ENCODE assay signal across 22 cellular contexts in genomic region chr5:40779561-40779960, GRCh38. TPM values are rescaled to one million over a fixed set of nuclear protein-coding genes. Genes with fewer than 3 reads are reported as not detected.
DNase-seq lines count a peak whose midpoint lies in the region; ATAC-seq and TF ChIP-seq lines count a peak whose summit lies in the region.
"Had no signal": no experiment of that assay in that cellular context is flagged by ENCODE, and none has a peak within 500 bp of the region (broad histone marks: within the 10 kb centered on the region; RNA-seq: fewer than 3 reads in every experiment).

No MANE protein-coding gene starts in this region.

- no peaks in the 10 kb centered on the region for H3F3A ChIP-seq in GM23338 (replicated peaks; ENCODE audit: low read depth)

- no peaks in the 10 kb centered on the region for H3K9me3 Mint-ChIP-seq in GM23338
- no peaks in the 10 kb centered on the region for H3K9me3 Mint-ChIP-seq in activated naive CD8-positive, alpha-beta T cell treated with anti-CD3 and anti-CD28 coated beads for 36 hours
- H3K9me3 Mint-ChIP-seq: CD14-positive monocyte; CD4-positive, alpha-beta T cell; CD8-positive, alpha-beta memory T cell had no signal

- H3K36me3 Mint-ChIP-seq in GM23338 (ENCODE audit: low read depth) (peaks cover 22% of the 10 kb centered on the region), T-helper 17 cell (ENCODE audit: low read depth) (peaks cover 10% of the 10 kb centered on the region)
- H3K36me3 Mint-ChIP-seq in activated naive CD8-positive, alpha-beta T cell treated with anti-CD3 and anti-CD28 coated beads for 36 hours = peaks cover 11% of the 10 kb centered on the region

- no peak for DNase-seq in GM23338 (ENCODE audit: low spot score)
- DNase-seq in T-helper 17 cell = no peak
- DNase-seq in pons (ENCODE audit: low spot score) = no peak
- DNase-seq in activated naive CD8-positive, alpha-beta T cell treated with anti-CD3 and anti-CD28 coated beads for 36 hours = no peak
- DNase-seq: 8988T; ACHN; AML-193; BE2C; CD4-positive, alpha-beta T cell; CD8-positive, alpha-beta memory T cell; DMS 273 treated with DMSO at 0.1 percent for 48 hours; DMS79; EL; GDM1 had no signal

- H3K27me3 Mint-ChIP-seq in GM23338 (ENCODE audit: insufficient read depth, low read depth, poor library complexity) = no peaks in the 10 kb centered on the region
- H3K27me3 Mint-ChIP-seq in T-helper 17 cell = no peaks in the 10 kb centered on the region
- H3K27me3 Mint-ChIP-seq in activated naive CD8-positive, alpha-beta T cell treated with anti-CD3 and anti-CD28 coated beads for 36 hours = no peaks in the 10 kb centered on the region
- H3K27me3 Mint-ChIP-seq: CD4-positive, alpha-beta T cell; CD8-positive, alpha-beta memory T cell had no signal

- H2AFZ ChIP-seq in GM23338 = no peak overlapping the region
- H2AFZ ChIP-seq: GM23248 had no signal

- H3K4me1 ChIP-seq in GM23338 (ENCODE audit: insufficient read depth) = no peaks in the 10 kb centered on the region
- peaks cover 60 to 70% of the 10 kb centered on the region in 2 experiments for H3K4me1 ChIP-seq in neutrophil (ENCODE audit: control insufficient read depth in 1 of 2, insufficient read depth in 1 of 2, low read depth in 1 of 2, low read length in 1 of 2)
- H3K4me1 ChIP-seq: BE2C, HAP-1 had no signal

- H3K27me3 ChIP-seq in GM23338 (ENCODE audit: insufficient read depth) = no peaks in the 10 kb centered on the region
- H3K27me3 ChIP-seq in neutrophil = no peaks in the 10 kb centered on the region
- H3K27me3 ChIP-seq: BE2C; BLaER1 treated with 17β-estradiol and CSF1 and Interleukin-3, amounts not matched to agents 10 nM and 100 nM had no signal

- peaks cover 71% of the 10 kb centered on the region for H3K79me2 ChIP-seq in GM23338 (replicated peaks; ENCODE audit: insufficient read depth)

- H3K4me3 Mint-ChIP-seq in GM23338 (no peak overlapping the region), T-helper 17 cell (no peak overlapping the region)
- H3K4me3 Mint-ChIP-seq in activated naive CD8-positive, alpha-beta T cell treated with anti-CD3 and anti-CD28 coated beads for 36 hours = no peak overlapping the region
- H3K4me3 Mint-ChIP-seq: CD14-positive monocyte; CD4-positive, alpha-beta T cell; CD8-positive, alpha-beta memory T cell had no signal

- H4K20me1 ChIP-seq in GM23338 (replicated peaks; ENCODE audit: insufficient read depth) = peaks cover 18% of the 10 kb centered on the region; the same call in 1 of the 2 replicates

- H3K27ac Mint-ChIP-seq in GM23338 = peak overlapping the region; percentile 11; the same call in 1 of the 2 replicates
- peak overlapping the region; percentile 24 for H3K27ac Mint-ChIP-seq in T-helper 17 cell
- H3K27ac Mint-ChIP-seq in activated naive CD8-positive, alpha-beta T cell treated with anti-CD3 and anti-CD28 coated beads for 36 hours = no peak overlapping the region
- H3K27ac Mint-ChIP-seq: CD14-positive monocyte; CD4-positive, alpha-beta T cell had no signal

- H3K27ac ChIP-seq in GM23338 (ENCODE audit: low read depth) (no peak overlapping the region), neutrophil (peak overlapping the region; percentile 70)
- H3K27ac ChIP-seq: A549; BLaER1 treated with 17β-estradiol and CSF1 and Interleukin-3, amounts not matched to agents 10 nM and 100 nM; GM23248 had no signal

- H3K9me3 ChIP-seq in T-helper 17 cell (ENCODE audit: control insufficient read depth, low read length, poor library complexity, severe bottlenecking) (no peaks in the 10 kb centered on the region), neutrophil (no peaks in the 10 kb centered on the region)
- H3K9me3 ChIP-seq: A549; BE2C; BLaER1 treated with 17β-estradiol and CSF1 and Interleukin-3, amounts not matched to agents 10 nM and 100 nM; HAP-1 had no signal

- ATAC-seq in GM23338 = no peak
- ATAC-seq in T-helper 17 cell = no peak
- no peak for ATAC-seq in HG02885 (IDR thresholded peaks at IDR 0.05; ENCODE audit: poor library complexity, unreplicated experiment)
- ATAC-seq: A549, GM12878 had no signal

- H3K4me1 Mint-ChIP-seq in GM23338 (no peaks in the 10 kb centered on the region; the same call in 1 of the 3 replicates), T-helper 17 cell (peaks cover 31% of the 10 kb centered on the region)
- H3K4me1 Mint-ChIP-seq in activated naive CD8-positive, alpha-beta T cell treated with anti-CD3 and anti-CD28 coated beads for 36 hours = peaks cover 38% of the 10 kb centered on the region

- no peaks in the 10 kb centered on the region for H3K9me2 ChIP-seq in GM23338 (ENCODE audit: insufficient read depth)

- no peak overlapping the region for H3K4me2 ChIP-seq in GM23338
- H3K4me2 ChIP-seq: A549; BLaER1 treated with 17β-estradiol and CSF1 and Interleukin-3, amounts not matched to agents 10 nM and 100 nM had no signal

- H3K36me3 ChIP-seq in GM23338 (ENCODE audit: insufficient read depth) = peaks cover 12% of the 10 kb centered on the region; the same call in 1 of the 2 replicates
- H3K36me3 ChIP-seq in neutrophil = peaks cover 34% of the 10 kb centered on the region

- H3K4me3 ChIP-seq in GM23338 (no peak overlapping the region), neutrophil (ENCODE audit: low read depth in 1 of 2, low read length in 1 of 2) (no peak overlapping the region)
- H3K4me3 ChIP-seq: A549; BLaER1 treated with 17β-estradiol and CSF1 and Interleukin-3, amounts not matched to agents 10 nM and 100 nM; GM12878; GM23248; HAP-1 had no signal

- no peak for TF ChIP-seq CTCF in GM23338 (conservative IDR thresholded peaks at IDR 0.05; ENCODE audit: low read depth in 2 of 2)
- TF ChIP-seq CTCF in neutrophil (IDR thresholded peaks at IDR 0.05) = no peak

TF ChIP-seq in GM23338, 12 proteins besides CTCF, POLR2A, EP300 and RAD21 (continues in another document):
- TF ChIP-seq, protein P1, sequence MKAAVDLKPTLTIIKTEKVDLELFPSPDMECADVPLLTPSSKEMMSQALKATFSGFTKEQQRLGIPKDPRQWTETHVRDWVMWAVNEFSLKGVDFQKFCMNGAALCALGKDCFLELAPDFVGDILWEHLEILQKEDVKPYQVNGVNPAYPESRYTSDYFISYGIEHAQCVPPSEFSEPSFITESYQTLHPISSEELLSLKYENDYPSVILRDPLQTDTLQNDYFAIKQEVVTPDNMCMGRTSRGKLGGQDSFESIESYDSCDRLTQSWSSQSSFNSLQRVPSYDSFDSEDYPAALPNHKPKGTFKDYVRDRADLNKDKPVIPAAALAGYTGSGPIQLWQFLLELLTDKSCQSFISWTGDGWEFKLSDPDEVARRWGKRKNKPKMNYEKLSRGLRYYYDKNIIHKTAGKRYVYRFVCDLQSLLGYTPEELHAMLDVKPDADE (IDR thresholded peaks at IDR 0.05) = no peak
- no peak for TF ChIP-seq STAT1 (IDR thresholded peaks at IDR 0.05; ENCODE audit: unreplicated experiment)
- TF ChIP-seq ZNF114 (CRISPR knock-in tag; IDR thresholded peaks at IDR 0.05) = no peak

RNA-seq across cellular contexts. Expression of gene PRKAA1, which starts 18.6 kb away (rescaled TPM):
- 35.0 and 35.9 TPM in 2 replicates for total RNA-seq in GM23338 (2014; rRNA removed; shearing (Covaris generic))
- polyA plus RNA-seq in GM23338 (2016; fragmentation: Nextera tagmentation; extraction: Ambion mirVana) = 7.8 and 10.3 TPM in 2 replicates
- total RNA-seq in T-helper 17 cell = 100 to 1,000 TPM; 118 to 123 TPM
- total RNA-seq in activated naive CD8-positive, alpha-beta T cell treated with anti-CD3 and anti-CD28 coated beads for 36 hours = 10 to 100 TPM; 55.6 to 59.3 TPM

RNA-seq across cellular contexts. Expression of gene TTC33, which starts 23.8 kb away (rescaled TPM):
- 11.5 and 12.9 TPM in 2 replicates for total RNA-seq in GM23338 (2014; rRNA removed; shearing (Covaris generic))
- polyA plus RNA-seq in GM23338 (2016; fragmentation: Nextera tagmentation; extraction: Ambion mirVana) = 4.0 and 4.1 TPM in 2 replicates
- 10 to 100 TPM in 1 of 2 donors, 1 to 10 TPM in 1; 7.3 to 11.9 TPM for total RNA-seq in T-helper 17 cell
- total RNA-seq in activated naive CD8-positive, alpha-beta T cell treated with anti-CD3 and anti-CD28 coated beads for 36 hours = 10 to 100 TPM; 16.8 to 18.1 TPM

RNA-seq across cellular contexts. Expression of gene RPL37, which starts 55.5 kb away (rescaled TPM):
- total RNA-seq in GM23338 (2014; rRNA removed; shearing (Covaris generic)) = 70.1 and 104 TPM in 2 replicates
- 3,283 and 3,957 TPM in 2 replicates for polyA plus RNA-seq in GM23338 (2016; fragmentation: Nextera tagmentation; extraction: Ambion mirVana)
- total RNA-seq in T-helper 17 cell = 1,000 to 10,000 TPM; 2,267 to 2,325 TPM
- 1,000 to 10,000 TPM; 1,702 to 1,706 TPM for total RNA-seq in activated naive CD8-positive, alpha-beta T cell treated with anti-CD3 and anti-CD28 coated beads for 36 hours

Comparison
In these comparisons a context has a peak if more than half of its experiments do, and no peak if none do; other contexts are left out.
1. RNA of gene RPL37, which starts 55.5 kb away (total RNA-seq): 2,267 to 2,325 TPM in T-helper 17 cell and 1,702 to 1,706 TPM in activated naive CD8-positive, alpha-beta T cell treated with anti-CD3 and anti-CD28 coated beads for 36 hours; 70.1 to 104 TPM in GM23338; every median in the first group is over 10 times any median in the second.